ENCODE assay signal across 8 cellular contexts in genomic region chr5:144404672-144405071, GRCh38.
"Had no signal": no experiment of that assay in that cellular context is flagged by ENCODE, and none has a peak within 500 bp of the region (broad histone marks: within the 10 kb centered on the region; RNA-seq: fewer than 3 reads in every experiment).

No MANE protein-coding gene starts in this region.

- FAIRE-seq: G401.6, GM12878, GM12891, GM12892, GM18507, GM19239 had no signal

- H3K4me3 ChIP-seq: GM12878 had no signal

- DNase-seq: GDM1, GF-D8 had no signal

- ATAC-seq: GM12878 had no signal
